2 cellular contexts compared by ENCODE assay signal in the genomic region with DNA sequence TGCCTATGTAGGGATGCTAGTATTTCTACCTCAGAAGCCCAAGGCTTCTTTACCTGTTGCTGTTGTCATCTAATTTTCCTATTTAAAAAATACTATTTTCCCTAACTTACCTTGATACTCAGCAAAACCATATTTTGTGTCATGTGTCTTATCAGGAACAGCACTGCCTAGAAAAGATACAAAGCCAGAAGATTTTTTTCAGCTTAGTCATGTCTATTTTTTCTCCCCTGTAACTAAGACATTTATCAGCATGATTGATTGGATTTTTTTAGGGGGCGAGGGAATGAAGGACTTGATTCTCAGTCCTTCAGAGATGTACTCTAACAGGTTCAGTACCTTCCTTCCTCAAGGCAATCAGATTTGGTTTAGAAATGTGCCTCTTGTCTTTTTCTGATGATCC.
TF ChIP-seq lines count a peak whose summit lies in the region.

No MANE protein-coding gene starts in this region.

TF ChIP-seq in SK-N-SH, 30 proteins besides CTCF, POLR2A, EP300 and RAD21 (continued from another document):
- TF ChIP-seq, protein P1, sequence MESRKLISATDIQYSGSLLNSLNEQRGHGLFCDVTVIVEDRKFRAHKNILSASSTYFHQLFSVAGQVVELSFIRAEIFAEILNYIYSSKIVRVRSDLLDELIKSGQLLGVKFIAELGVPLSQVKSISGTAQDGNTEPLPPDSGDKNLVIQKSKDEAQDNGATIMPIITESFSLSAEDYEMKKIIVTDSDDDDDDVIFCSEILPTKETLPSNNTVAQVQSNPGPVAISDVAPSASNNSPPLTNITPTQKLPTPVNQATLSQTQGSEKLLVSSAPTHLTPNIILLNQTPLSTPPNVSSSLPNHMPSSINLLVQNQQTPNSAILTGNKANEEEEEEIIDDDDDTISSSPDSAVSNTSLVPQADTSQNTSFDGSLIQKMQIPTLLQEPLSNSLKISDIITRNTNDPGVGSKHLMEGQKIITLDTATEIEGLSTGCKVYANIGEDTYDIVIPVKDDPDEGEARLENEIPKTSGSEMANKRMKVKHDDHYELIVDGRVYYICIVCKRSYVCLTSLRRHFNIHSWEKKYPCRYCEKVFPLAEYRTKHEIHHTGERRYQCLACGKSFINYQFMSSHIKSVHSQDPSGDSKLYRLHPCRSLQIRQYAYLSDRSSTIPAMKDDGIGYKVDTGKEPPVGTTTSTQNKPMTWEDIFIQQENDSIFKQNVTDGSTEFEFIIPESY (IDR thresholded peaks at IDR 0.05; ENCODE audit: borderline replicate concordance, low read depth), result no peak
- no peak for TF ChIP-seq CHD2 (IDR thresholded peaks at IDR 0.05; ENCODE audit: low read length, partially characterized antibody)
- TF ChIP-seq, protein P2, sequence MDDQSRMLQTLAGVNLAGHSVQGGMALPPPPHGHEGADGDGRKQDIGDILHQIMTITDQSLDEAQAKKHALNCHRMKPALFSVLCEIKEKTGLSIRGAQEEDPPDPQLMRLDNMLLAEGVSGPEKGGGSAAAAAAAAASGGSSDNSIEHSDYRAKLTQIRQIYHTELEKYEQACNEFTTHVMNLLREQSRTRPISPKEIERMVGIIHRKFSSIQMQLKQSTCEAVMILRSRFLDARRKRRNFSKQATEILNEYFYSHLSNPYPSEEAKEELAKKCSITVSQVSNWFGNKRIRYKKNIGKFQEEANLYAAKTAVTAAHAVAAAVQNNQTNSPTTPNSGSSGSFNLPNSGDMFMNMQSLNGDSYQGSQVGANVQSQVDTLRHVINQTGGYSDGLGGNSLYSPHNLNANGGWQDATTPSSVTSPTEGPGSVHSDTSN (IDR thresholded peaks at IDR 0.05), result peak; percentile 74
- peak; percentile 31; the same call in 1 of the 2 replicates for TF ChIP-seq JUND (IDR thresholded peaks at IDR 0.05)

TF ChIP-seq in SK-N-SH treated with all-trans-retinoic acid at 6 μM for 48 hours, 23 proteins besides CTCF, POLR2A, EP300 and RAD21 (continued from another document):
- TF ChIP-seq, protein P3, sequence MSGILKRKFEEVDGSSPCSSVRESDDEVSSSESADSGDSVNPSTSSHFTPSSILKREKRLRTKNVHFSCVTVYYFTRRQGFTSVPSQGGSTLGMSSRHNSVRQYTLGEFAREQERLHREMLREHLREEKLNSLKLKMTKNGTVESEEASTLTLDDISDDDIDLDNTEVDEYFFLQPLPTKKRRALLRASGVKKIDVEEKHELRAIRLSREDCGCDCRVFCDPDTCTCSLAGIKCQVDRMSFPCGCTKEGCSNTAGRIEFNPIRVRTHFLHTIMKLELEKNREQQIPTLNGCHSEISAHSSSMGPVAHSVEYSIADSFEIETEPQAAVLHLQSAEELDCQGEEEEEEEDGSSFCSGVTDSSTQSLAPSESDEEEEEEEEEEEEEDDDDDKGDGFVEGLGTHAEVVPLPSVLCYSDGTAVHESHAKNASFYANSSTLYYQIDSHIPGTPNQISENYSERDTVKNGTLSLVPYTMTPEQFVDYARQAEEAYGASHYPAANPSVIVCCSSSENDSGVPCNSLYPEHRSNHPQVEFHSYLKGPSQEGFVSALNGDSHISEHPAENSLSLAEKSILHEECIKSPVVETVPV (CRISPR knock-in tag; IDR thresholded peaks at IDR 0.05), result no peak
- TF ChIP-seq ISL1 (CRISPR knock-in tag; IDR thresholded peaks at IDR 0.05) (no peak), ZNF565 (CRISPR knock-in tag; conservative IDR thresholded peaks at IDR 0.05; ENCODE audit: low read depth) (no peak), SNAI2 (CRISPR knock-in tag; IDR thresholded peaks at IDR 0.05) (no peak), PPARA (CRISPR knock-in tag; IDR thresholded peaks at IDR 0.05; ENCODE audit: borderline replicate concordance) (no peak), ZFP3 (CRISPR knock-in tag; IDR thresholded peaks at IDR 0.05) (no peak), RARB (CRISPR knock-in tag; IDR thresholded peaks at IDR 0.05) (no peak), OSR1 (CRISPR knock-in tag; IDR thresholded peaks at IDR 0.05) (no peak), GLIS3 (CRISPR knock-in tag; IDR thresholded peaks at IDR 0.05) (no peak), TOX (CRISPR knock-in tag; IDR thresholded peaks at IDR 0.05; ENCODE audit: borderline replicate concordance) (no peak), ESRRG (CRISPR knock-in tag; IDR thresholded peaks at IDR 0.05) (no peak), ZNF8 (CRISPR knock-in tag; IDR thresholded peaks at IDR 0.05) (no peak), CSDC2 (CRISPR knock-in tag; IDR thresholded peaks at IDR 0.05) (no peak), ZNF70 (CRISPR knock-in tag; IDR thresholded peaks at IDR 0.05) (no peak)
- TF ChIP-seq, protein P4, sequence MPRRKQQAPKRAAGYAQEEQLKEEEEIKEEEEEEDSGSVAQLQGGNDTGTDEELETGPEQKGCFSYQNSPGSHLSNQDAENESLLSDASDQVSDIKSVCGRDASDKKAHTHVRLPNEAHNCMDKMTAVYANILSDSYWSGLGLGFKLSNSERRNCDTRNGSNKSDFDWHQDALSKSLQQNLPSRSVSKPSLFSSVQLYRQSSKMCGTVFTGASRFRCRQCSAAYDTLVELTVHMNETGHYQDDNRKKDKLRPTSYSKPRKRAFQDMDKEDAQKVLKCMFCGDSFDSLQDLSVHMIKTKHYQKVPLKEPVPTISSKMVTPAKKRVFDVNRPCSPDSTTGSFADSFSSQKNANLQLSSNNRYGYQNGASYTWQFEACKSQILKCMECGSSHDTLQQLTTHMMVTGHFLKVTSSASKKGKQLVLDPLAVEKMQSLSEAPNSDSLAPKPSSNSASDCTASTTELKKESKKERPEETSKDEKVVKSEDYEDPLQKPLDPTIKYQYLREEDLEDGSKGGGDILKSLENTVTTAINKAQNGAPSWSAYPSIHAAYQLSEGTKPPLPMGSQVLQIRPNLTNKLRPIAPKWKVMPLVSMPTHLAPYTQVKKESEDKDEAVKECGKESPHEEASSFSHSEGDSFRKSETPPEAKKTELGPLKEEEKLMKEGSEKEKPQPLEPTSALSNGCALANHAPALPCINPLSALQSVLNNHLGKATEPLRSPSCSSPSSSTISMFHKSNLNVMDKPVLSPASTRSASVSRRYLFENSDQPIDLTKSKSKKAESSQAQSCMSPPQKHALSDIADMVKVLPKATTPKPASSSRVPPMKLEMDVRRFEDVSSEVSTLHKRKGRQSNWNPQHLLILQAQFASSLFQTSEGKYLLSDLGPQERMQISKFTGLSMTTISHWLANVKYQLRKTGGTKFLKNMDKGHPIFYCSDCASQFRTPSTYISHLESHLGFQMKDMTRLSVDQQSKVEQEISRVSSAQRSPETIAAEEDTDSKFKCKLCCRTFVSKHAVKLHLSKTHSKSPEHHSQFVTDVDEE (CRISPR knock-in tag; IDR thresholded peaks at IDR 0.05), result no peak
